In genomic region chr3:162348912-162349311, GRCh38 we compare ENCODE assay signal across 29 cellular contexts.
"Had no signal": no experiment of that assay in that cellular context is flagged by ENCODE, and none has a peak within 500 bp of the region (broad histone marks: within the 10 kb centered on the region; RNA-seq: fewer than 3 reads in every experiment).

No MANE protein-coding gene starts in this region.

- H3K9me3 ChIP-seq: psoas muscle, suprapubic skin, tibial artery, upper lobe of right lung had no signal

- H3K79me2 ChIP-seq: parathyroid adenoma had no signal

- H3K9me3 Mint-ChIP-seq: activated CD4-positive, alpha-beta T cell treated with anti-CD3 and anti-CD28 coated beads, Interleukin-2, amount 10 ng/mL, durations not matched to agents 24 days and 14 days had no signal

- H3K9ac ChIP-seq: parathyroid adenoma had no signal

- H3K36me3 Mint-ChIP-seq: activated CD4-positive, alpha-beta memory T cell treated with anti-CD3 and anti-CD28 coated beads for 36 hours; naive B cell had no signal

- H3K27ac Mint-ChIP-seq: activated CD4-positive, alpha-beta memory T cell treated with anti-CD3 and anti-CD28 coated beads for 36 hours; activated CD4-positive, alpha-beta T cell treated with anti-CD3 and anti-CD28 coated beads, Interleukin-2, amount 10 ng/mL, durations not matched to agents 24 days and 14 days; naive B cell had no signal

- ATAC-seq: left cardiac atrium, psoas muscle, upper lobe of right lung had no signal

- DNase-seq: activated CD4-positive, alpha-beta memory T cell treated with anti-CD3 and anti-CD28 coated beads for 36 hours; activated CD4-positive, alpha-beta T cell treated with anti-CD3 and anti-CD28 coated beads, Interleukin-2, amount 10 ng/mL, durations not matched to agents 24 days and 14 days; activated CD4-positive, CD25-positive, alpha-beta regulatory T cell treated with anti-CD3 and anti-CD28 coated beads, Interleukin-2, amount 50 U/mL, for 72 hours; activated CD8-positive, alpha-beta memory T cell treated with anti-CD3 and anti-CD28 coated beads, Interleukin-2, amount 50 U/mL, for 4 hours; activated gamma-delta T cell; activated naive CD4-positive, alpha-beta T cell treated with anti-CD3 and anti-CD28 coated beads, Interleukin-2, amount 50 U/mL, for 16 hours; activated T-cell treated with anti-CD3 and anti-CD28 coated beads, Interleukin-2, amount 50 U/mL, for 1 hour; amniotic stem cell; brain microvascular endothelial cell; dorsolateral prefrontal cortex; effector memory CD4-positive, alpha-beta T cell; erythroblast; head of caudate nucleus; hippocampal formation; left cardiac atrium; mammary epithelial cell; naive B cell; nucleus accumbens; psoas muscle; spleen; stimulated activated naive CD4-positive, alpha-beta T cell; T1000; tibial artery; upper lobe of right lung had no signal

- H3K4me3 Mint-ChIP-seq: activated CD4-positive, alpha-beta memory T cell treated with anti-CD3 and anti-CD28 coated beads for 36 hours; activated CD4-positive, alpha-beta T cell treated with anti-CD3 and anti-CD28 coated beads, Interleukin-2, amount 10 ng/mL, durations not matched to agents 24 days and 14 days; naive B cell had no signal

- H3K4me1 ChIP-seq: parathyroid adenoma, psoas muscle, spleen, suprapubic skin, tibial artery, upper lobe of right lung had no signal

- H3K36me3 ChIP-seq: brain microvascular endothelial cell, spleen, suprapubic skin, tibial artery, upper lobe of right lung had no signal

- H3K27me3 Mint-ChIP-seq: activated CD4-positive, alpha-beta memory T cell treated with anti-CD3 and anti-CD28 coated beads for 36 hours; activated CD4-positive, alpha-beta T cell treated with anti-CD3 and anti-CD28 coated beads, Interleukin-2, amount 10 ng/mL, durations not matched to agents 24 days and 14 days; naive B cell had no signal

- FAIRE-seq: astrocyte, keratinocyte had no signal

- H3K27ac ChIP-seq: brain microvascular endothelial cell, coronary artery, dorsolateral prefrontal cortex, parathyroid adenoma, psoas muscle, spleen, suprapubic skin, tibial artery, upper lobe of right lung had no signal

- H3K27me3 ChIP-seq: brain microvascular endothelial cell, dorsolateral prefrontal cortex, spleen, suprapubic skin, tibial artery, upper lobe of right lung had no signal

- H3K4me3 ChIP-seq: coronary artery, dorsolateral prefrontal cortex, psoas muscle, spleen, suprapubic skin, tibial artery, upper lobe of right lung had no signal

- H2AFZ ChIP-seq: parathyroid adenoma had no signal

- H3K4me1 Mint-ChIP-seq: activated CD4-positive, alpha-beta T cell treated with anti-CD3 and anti-CD28 coated beads, Interleukin-2, amount 10 ng/mL, durations not matched to agents 24 days and 14 days; naive B cell had no signal
